16 cellular contexts compared by ENCODE assay signal in genomic region chr7:143285806-143286521, GRCh38. TPM values are rescaled to one million over a fixed set of nuclear protein-coding genes. Genes with fewer than 3 reads are reported as not detected.
DNase-seq lines count a peak whose midpoint lies in the region; ATAC-seq and TF ChIP-seq lines count a peak whose summit lies in the region.
"Had no signal": no experiment of that assay in that cellular context is flagged by ENCODE, and none has a peak within 500 bp of the region (broad histone marks: within the 10 kb centered on the region; RNA-seq: fewer than 3 reads in every experiment).

No MANE protein-coding gene starts in this region.

- peaks cover 2% of the 10 kb centered on the region for H3K79me1 ChIP-seq in neuronal stem cell (ENCODE audit: low read depth, low read length)

- H3K27me3 ChIP-seq in hepatocyte (no peaks in the 10 kb centered on the region), neuronal stem cell (ENCODE audit: control insufficient read depth in 3 of 3, insufficient read depth in 3 of 3, low read depth in 1 of 3, low read length in 3 of 3) (peaks cover 0 to 3% (median 0%) of the 10 kb centered on the region in 3 experiments)
- H3K27me3 ChIP-seq: foreskin keratinocyte had no signal

- no peak overlapping the region for H3K23ac ChIP-seq in neuronal stem cell (ENCODE audit: low read depth, low read length, poor library complexity)

- ATAC-seq in HG03565 (IDR thresholded peaks at IDR 0.05; ENCODE audit: unreplicated experiment) (no peak), SK-N-SH treated with all-trans-retinoic acid at 6 μM for 48 hours (no peak), GM18867 (IDR thresholded peaks at IDR 0.05; ENCODE audit: unreplicated experiment) (no peak)
- ATAC-seq: natural killer cell treated with Interleukin-12 subunit alpha and Interleukin-12 subunit beta and Interleukin-15 and Interleukin-18, amount 100 ng/mL, for 72 hours; stimulated activated naive B cell treated with anti-CD40 and anti-IgM and Interleukin-4, amounts not matched to agents 10 μg/mL and 1 μg/mL and 100 μg/mL, for 72 hours had no signal

- POLR2A ChIA-PET in RWPE1 (lab: Yijun Ruan, JAX; ENCODE audit: low non-redundant PET): no interaction called here

- no peak overlapping the region for H2BK120ac ChIP-seq in neuronal stem cell (ENCODE audit: low read depth, low read length)

- H4K8ac ChIP-seq in neuronal stem cell (ENCODE audit: low read depth, low read length): no peak overlapping the region

- no peak overlapping the region for H2BK5ac ChIP-seq in neuronal stem cell (ENCODE audit: low read length)

- peaks cover 24% of the 10 kb centered on the region for H3K79me2 ChIP-seq in hepatocyte

- peak overlapping the region; percentile 11 for H2BK15ac ChIP-seq in neuronal stem cell (ENCODE audit: low read length)

- H3K36me3 ChIP-seq in hepatocyte (replicated peaks; ENCODE audit: insufficient read depth, low read depth) (no peaks in the 10 kb centered on the region), neuronal stem cell (replicated peaks in 1 of 2; ENCODE audit: control insufficient read depth in 2 of 2, insufficient read depth in 2 of 2, low read length in 2 of 2) (peaks cover 4 to 16% of the 10 kb centered on the region in 2 donors)

- no peak overlapping the region for H2AK5ac ChIP-seq in neuronal stem cell (ENCODE audit: low read depth, low read length)

- CTCF ChIA-PET in RWPE1 (lab: Yijun Ruan, JAX): no interaction called here

- WGBS in hepatocyte (ENCODE audit: low lambda C conversion rate, missing lambda C conversion rate): 97% methylated on average over 11 of the region's 11 CpGs
- no CpG with 5 or more reads among the region's 11 CpGs for WGBS in neuronal stem cell (ENCODE audit: extremely low coverage in 2 of 2, insufficient read length in 2 of 2, insufficient replicate concordance in 1 of 2), 2 donors

- no peak overlapping the region for H3K4ac ChIP-seq in neuronal stem cell (ENCODE audit: low read length)

- no peak overlapping the region for H2BK12ac ChIP-seq in neuronal stem cell (ENCODE audit: low read length)

- H3K18ac ChIP-seq in neuronal stem cell (ENCODE audit: low read length): no peak overlapping the region

- H3K9me3 ChIP-seq in hepatocyte (ENCODE audit: low read depth) (no peaks in the 10 kb centered on the region), neuronal stem cell (replicated peaks in 1 of 2; ENCODE audit: control insufficient read depth in 2 of 2, insufficient read depth in 1 of 2, low read depth in 1 of 2, low read length in 2 of 2) (peaks cover 6 to 14% of the 10 kb centered on the region in 2 donors)

- H2AFZ ChIP-seq in hepatocyte (peak overlapping the region; percentile 13), neuronal stem cell (ENCODE audit: low read length) (peak overlapping the region; percentile 71)
- H2AFZ ChIP-seq: GM23248 had no signal

- H3K4me2 ChIP-seq in hepatocyte (peak overlapping the region; percentile 69), neuronal stem cell (ENCODE audit: insufficient read depth, low read length, poor library complexity, severe bottlenecking) (no peak overlapping the region)

- no peaks in the 10 kb centered on the region for H3K9me2 ChIP-seq in hepatocyte (replicated peaks; ENCODE audit: insufficient read depth)

- H3K27ac ChIP-seq in RWPE1: peak overlapping the region; percentile 68
- peak overlapping the region; percentile 76 for H3K27ac ChIP-seq in hepatocyte
- no peak overlapping the region for H3K27ac ChIP-seq in neuronal stem cell (replicated peaks; ENCODE audit: low read length)
- H3K27ac ChIP-seq: foreskin keratinocyte, GM23248 had no signal

- H3K4me3 ChIP-seq in hepatocyte (no peak overlapping the region), neuronal stem cell (ENCODE audit: low read length in 2 of 2) (no peak overlapping the region)
- H3K4me3 ChIP-seq: GM23248 had no signal

- H3K9ac ChIP-seq in neuronal stem cell (ENCODE audit: low read depth, low read length, poor library complexity): no peak overlapping the region
- H3K9ac ChIP-seq: GM23248 had no signal

- peaks cover 8% of the 10 kb centered on the region for H4K20me1 ChIP-seq in hepatocyte (ENCODE audit: insufficient read depth, poor library complexity, severe bottlenecking)

- H4K91ac ChIP-seq in neuronal stem cell (ENCODE audit: low read depth, low read length, poor library complexity): no peak overlapping the region

- DNase-seq in Ammon's horn (ENCODE audit: low spot score) (peak; percentile 85), RWPE1 (ENCODE audit: low spot score) (no peak), hepatocyte (ENCODE audit: low spot score) (no peak), neuronal stem cell (ENCODE audit: low spot score) (no peak), NCI-H187 (lab: John Stamatoyannopoulos, UW) (no peak)
- DNase-seq: activated CD8-positive, alpha-beta memory T cell treated with anti-CD3 and anti-CD28 coated beads, Interleukin-2, amount 50 U/mL, for 4 hours; activated naive CD4-positive, alpha-beta T cell treated with anti-CD3 and anti-CD28 coated beads for 36 hours; GM23248; NCI-H1417; NCI-H510A; stimulated activated naive B cell treated with anti-CD40 and anti-IgM and Interleukin-4, amounts not matched to agents 10 μg/mL and 1 μg/mL and 100 μg/mL, for 72 hours had no signal

- no peak overlapping the region for H3K14ac ChIP-seq in neuronal stem cell (ENCODE audit: low read length)

- TF ChIP-seq CTCF in RWPE1 (conservative IDR thresholded peaks at IDR 0.05; ENCODE audit: low read depth): no peak
- TF ChIP-seq CTCF in hepatocyte (IDR thresholded peaks at IDR 0.05; ENCODE audit: poor library complexity): no peak

- H3K4me1 ChIP-seq in hepatocyte (ENCODE audit: insufficient read depth) (peaks cover 21% of the 10 kb centered on the region), neuronal stem cell (ENCODE audit: control insufficient read depth in 2 of 2, insufficient read depth in 1 of 2, low read depth in 1 of 2, low read length in 2 of 2) (peaks cover 12 to 15% of the 10 kb centered on the region in 2 donors)

TF ChIP-seq in SK-N-SH treated with all-trans-retinoic acid at 6 μM for 48 hours, 23 proteins besides CTCF, POLR2A, EP300 and RAD21:
- TF ChIP-seq PATZ1 (CRISPR knock-in tag; IDR thresholded peaks at IDR 0.05; ENCODE audit: borderline replicate concordance): no peak

RNA-seq across cellular contexts. Expression of gene TMEM139, which starts 1.2 kb away (rescaled TPM):
- 19.8 and 21.0 TPM in 2 replicates for total RNA-seq in hepatocyte
- 9.1 and 15.6 TPM in 2 replicates for polyA plus RNA-seq in hepatocyte
- 4.3 TPM for polyA plus RNA-seq in neuronal stem cell (2013, experiment 1 of 2)
- polyA plus RNA-seq in neuronal stem cell (2013, experiment 2 of 2): 4.0 TPM
- total RNA-seq: GM23248; natural killer cell treated with Interleukin-12 subunit alpha and Interleukin-12 subunit beta and Interleukin-15 and Interleukin-18, amount 100 ng/mL, for 72 hours had no signal
- polyA plus RNA-seq: GM23248 had no signal

RNA-seq across cellular contexts. Expression of gene CASP2, which starts 2.2 kb away (rescaled TPM):
- total RNA-seq in hepatocyte: 11.9 and 13.6 TPM in 2 replicates
- 8.5 and 10.6 TPM in 2 replicates for polyA plus RNA-seq in hepatocyte
- 20.7 TPM for polyA plus RNA-seq in neuronal stem cell (2013, experiment 1 of 2)
- 21.7 TPM for polyA plus RNA-seq in neuronal stem cell (2013, experiment 2 of 2)

RNA-seq across cellular contexts. Expression of gene GSTK1, which starts 22.7 kb away (rescaled TPM):
- total RNA-seq in hepatocyte: 224 and 233 TPM in 2 replicates
- 217 and 243 TPM in 2 replicates for polyA plus RNA-seq in hepatocyte
- 46.1 TPM for polyA plus RNA-seq in neuronal stem cell (2013, experiment 1 of 2)
- polyA plus RNA-seq in neuronal stem cell (2013, experiment 2 of 2): 47.0 TPM

RNA-seq across cellular contexts. Expression of gene CLCN1, which starts 29.9 kb away (rescaled TPM):
- total RNA-seq in hepatocyte: 0.04 TPM in 1 of 2 replicates, not detected in the other
- 0.07 TPM in 1 of 2 replicates, not detected in the other for polyA plus RNA-seq in hepatocyte
- 0.03 TPM for polyA plus RNA-seq in neuronal stem cell (2013, experiment 1 of 2)
- polyA plus RNA-seq in neuronal stem cell (2013, experiment 2 of 2): 0.04 TPM
- total RNA-seq: activated naive CD4-positive, alpha-beta T cell treated with anti-CD3 and anti-CD28 coated beads for 36 hours; GM23248 had no signal
- polyA plus RNA-seq: GM23248 had no signal
